ENCODE assay signal across 8 cellular contexts in genomic region chr6:106163966-106164877, GRCh38.
DNase-seq lines count a peak whose midpoint lies in the region; ATAC-seq and TF ChIP-seq lines count a peak whose summit lies in the region.

No MANE protein-coding gene starts in this region.

- ATAC-seq in GM19463 (IDR thresholded peaks at IDR 0.05; ENCODE audit: unreplicated experiment) (peak; percentile 40), HG03571 (IDR thresholded peaks at IDR 0.05; ENCODE audit: unreplicated experiment) (peak; percentile 55), heart right ventricle (peak; percentile 35 to 82 (median 77))

- H3K4me3 ChIP-seq in heart right ventricle: peak overlapping the region in 2 of 10 donors; percentile 15 to 26

- H3K36me3 ChIP-seq in heart right ventricle: no peaks in the 10 kb centered on the region

- DNase-seq in CD14-positive monocyte (ENCODE audit: low spot score) (peak; percentile 84), activated T-cell treated with anti-CD3 and anti-CD28 coated beads for 48 hours (ENCODE audit: low read depth) (peak; percentile 68), heart right ventricle (no peak), foreskin melanocyte (no peak), occipital lobe (lab: John Stamatoyannopoulos, UW) (no peak)
- peak; percentile 65 to 73 for DNase-seq in stimulated activated CD4-positive, alpha-beta T cell treated with anti-CD3 and anti-CD28 coated beads, Interleukin-2, amount 100 ng/mL, for 24 hours

- peaks cover 0 to 3% (median 0%) of the 10 kb centered on the region in 7 donors for H3K27me3 ChIP-seq in heart right ventricle

- peak overlapping the region; percentile 75 to 88 for H3K4me3 Mint-ChIP-seq in CD14-positive monocyte

- H3K4me1 Mint-ChIP-seq in CD14-positive monocyte: peaks cover 43% of the 10 kb centered on the region

- intact Hi-C loops in CD14-positive monocyte (cut with micrococcal nuclease): loop anchor here in 1 of 2 donors (5.0 to 10.0 kb wide), 4 partner anchors 42 to 279 kb away; no protein-coding TSS in a partner anchor
- intact Hi-C loops in heart right ventricle (cut with DNase I): no loop called here

- no peak for TF ChIP-seq CTCF in CD14-positive monocyte (IDR thresholded peaks at IDR 0.05)
- no peak for TF ChIP-seq CTCF in heart right ventricle (IDR thresholded peaks at IDR 0.05)

- peaks cover 0 to 5% of the 10 kb centered on the region in 2 donors for H3K36me3 Mint-ChIP-seq in CD14-positive monocyte

- peaks cover 0 to 2% (median 0%) of the 10 kb centered on the region in 7 donors for H3K9me3 Mint-ChIP-seq in CD14-positive monocyte

- H3K27ac Mint-ChIP-seq in CD14-positive monocyte: peak overlapping the region; percentile 99 to 100 (median 100)

- no peaks in the 10 kb centered on the region for H3K27me3 Mint-ChIP-seq in CD14-positive monocyte (ENCODE audit: low read depth in 3 of 3)

- peak overlapping the region in 5 of 10 donors; percentile 39 to 93 (median 48) for H3K27ac ChIP-seq in heart right ventricle

- H3K4me1 ChIP-seq in heart right ventricle: peaks cover 0 to 29% (median 0%) of the 10 kb centered on the region in 9 donors

- 65 to 80% methylated on average over 17 of the region's 17 CpGs for WGBS in heart right ventricle, 2 donors

- H3K9me3 ChIP-seq in heart right ventricle: no peaks in the 10 kb centered on the region

Comparison
In these comparisons a context has a peak if more than half of its experiments do, and no peak if none do; other contexts are left out.
1. DNase-seq: peak in CD14-positive monocyte (single experiment), activated T-cell treated with anti-CD3 and anti-CD28 coated beads for 48 hours (single experiment) and stimulated activated CD4-positive, alpha-beta T cell treated with anti-CD3 and anti-CD28 coated beads, Interleukin-2, amount 100 ng/mL, for 24 hours (2 of 2); none in heart right ventricle (0 of 2), foreskin melanocyte (single experiment) and occipital lobe (single experiment).
2. Peak in every context shown above with its lines, with median percentiles within 50 percentile points of each other: ATAC-seq.